ENCODE assay signal across 26 cellular contexts in genomic region chr1:179077396-179077795, GRCh38. TPM values are rescaled to one million over a fixed set of nuclear protein-coding genes. Genes with fewer than 3 reads are reported as not detected.
DNase-seq lines count a peak whose midpoint lies in the region; ATAC-seq and TF ChIP-seq lines count a peak whose summit lies in the region.
"Had no signal": no experiment of that assay in that cellular context is flagged by ENCODE, and none has a peak within 500 bp of the region (broad histone marks: within the 10 kb centered on the region; RNA-seq: fewer than 3 reads in every experiment).

No MANE protein-coding gene starts in this region.

- H3K27ac Mint-ChIP-seq in memory B cell, result peak overlapping the region; percentile 53
- H3K27ac Mint-ChIP-seq in type B pancreatic cell, result no peak overlapping the region
- H3K27ac Mint-ChIP-seq: activated CD4-positive, alpha-beta memory T cell treated with anti-CD3 and anti-CD28 coated beads, Interleukin-2, amount 10 ng/mL, durations not matched to agents 7 days and 5 days; CD4-positive, CD25-positive, alpha-beta regulatory T cell; dendritic cell treated with granulocyte-macrophage colony-stimulating factor and Interleukin-4, amounts not matched to agents 40 ng/mL and 50 ng/mL, for 4 days had no signal

- H3K4me1 Mint-ChIP-seq in memory B cell (peaks cover 11% of the 10 kb centered on the region), type B pancreatic cell (ENCODE audit: unreplicated experiment) (peaks cover 13% of the 10 kb centered on the region)

- H3K27me3 Mint-ChIP-seq in memory B cell (no peaks in the 10 kb centered on the region), type B pancreatic cell (no peaks in the 10 kb centered on the region)
- H3K27me3 Mint-ChIP-seq: activated CD4-positive, alpha-beta memory T cell treated with anti-CD3 and anti-CD28 coated beads, Interleukin-2, amount 10 ng/mL, durations not matched to agents 7 days and 5 days; CD4-positive, CD25-positive, alpha-beta regulatory T cell; dendritic cell treated with granulocyte-macrophage colony-stimulating factor and Interleukin-4, amounts not matched to agents 40 ng/mL and 50 ng/mL, for 4 days had no signal

- ATAC-seq in memory B cell (ENCODE audit: low read depth), result no peak
- ATAC-seq: A549, gastrocnemius medialis had no signal

- H3K4me3 Mint-ChIP-seq in memory B cell (no peak overlapping the region), type B pancreatic cell (no peak overlapping the region)
- H3K4me3 Mint-ChIP-seq: activated CD4-positive, alpha-beta memory T cell treated with anti-CD3 and anti-CD28 coated beads, Interleukin-2, amount 10 ng/mL, durations not matched to agents 7 days and 5 days; dendritic cell treated with granulocyte-macrophage colony-stimulating factor and Interleukin-4, amounts not matched to agents 40 ng/mL and 50 ng/mL, for 4 days had no signal

- peak; percentile 32 for DNase-seq in ACHN
- DNase-seq in HCEC 1CT, result peak; percentile 34
- DNase-seq in choroid plexus epithelial cell (ENCODE audit: low read depth), result peak; percentile 82
- no peak for DNase-seq in memory B cell (ENCODE audit: low spot score in 2 of 2)
- no peak for DNase-seq in iPS-NIHi11 (ENCODE audit: low spot score)
- DNase-seq in type B pancreatic cell (ENCODE audit: extremely low spot score, unreplicated experiment), result no peak
- no peak for DNase-seq in T-helper 2 cell
- no peak for DNase-seq in NCI-H146 treated with DMSO at 0.1 percent for 48 hours (lab: John Stamatoyannopoulos, UW; ENCODE audit: unreplicated experiment)
- DNase-seq: activated CD4-positive, alpha-beta memory T cell treated with anti-CD3 and anti-CD28 coated beads, Interleukin-2, amount 10 ng/mL, durations not matched to agents 7 days and 5 days; activated gamma-delta T cell; CD4-positive, CD25-positive, alpha-beta regulatory T cell; gastrocnemius medialis; kidney; mammary epithelial cell; NCI-H1417; NCI-H2171; NCI-H526 treated with DMSO at 0.1 percent for 48 hours; nucleus accumbens; retina; spleen; stimulated activated CD4-positive, alpha-beta T cell treated with anti-CD3 and anti-CD28 coated beads, Interleukin-4, amount 100 ng/mL, for 1 hour; stimulated activated naive CD4-positive, alpha-beta T cell treated with Interleukin-2 at 50 U/mL for 16 hours; thyroid gland had no signal

- H3K36me3 Mint-ChIP-seq in memory B cell (peaks cover 7% of the 10 kb centered on the region), type B pancreatic cell (peaks cover 6% of the 10 kb centered on the region)

- H3K9me3 Mint-ChIP-seq in memory B cell, result no peaks in the 10 kb centered on the region
- no peaks in the 10 kb centered on the region for H3K9me3 Mint-ChIP-seq in type B pancreatic cell
- H3K9me3 Mint-ChIP-seq: activated CD4-positive, alpha-beta memory T cell treated with anti-CD3 and anti-CD28 coated beads, Interleukin-2, amount 10 ng/mL, durations not matched to agents 7 days and 5 days; CD4-positive, CD25-positive, alpha-beta regulatory T cell; dendritic cell treated with granulocyte-macrophage colony-stimulating factor and Interleukin-4, amounts not matched to agents 40 ng/mL and 50 ng/mL, for 4 days had no signal

- in situ Hi-C loops in ACHN (cut with HindIII; ENCODE audit: low pct_ligation_motif_present, low pct_unique_long_range_greater_than_20kb, low sequenced_read_pairs), result no loop called here

- H3K4me3 ChIP-seq in choroid plexus epithelial cell (ENCODE audit: low read depth, low read length), result no peak overlapping the region
- H3K4me3 ChIP-seq: A549, cardiac muscle cell, gastrocnemius medialis, spleen, thyroid gland had no signal

- TF ChIP-seq CTCF in choroid plexus epithelial cell (conservative IDR thresholded peaks at IDR 0.05; ENCODE audit: low read depth, low read length) (no peak), type B pancreatic cell (conservative IDR thresholded peaks at IDR 0.05) (no peak)

RNA-seq across cellular contexts. Expression of gene TOR3A, which starts 4.5 kb away (rescaled TPM):
- 21.7 and 23.2 TPM in 2 replicates for total RNA-seq in type B pancreatic cell (ENCODE audit: low replicate concordance)

RNA-seq across cellular contexts. Expression of gene FAM20B, which starts 51.7 kb away (rescaled TPM):
- total RNA-seq in type B pancreatic cell (ENCODE audit: low replicate concordance), result 40.1 and 41.0 TPM in 2 replicates

Comparison
In these comparisons a context has a peak if more than half of its experiments do, and no peak if none do; other contexts are left out.
1. DNase-seq: peak in ACHN (single experiment), HCEC 1CT (single experiment) and choroid plexus epithelial cell (single experiment); none in memory B cell (0 of 2), iPS-NIHi11 (single experiment), type B pancreatic cell (single experiment), T-helper 2 cell (0 of 5) and NCI-H146 treated with DMSO at 0.1 percent for 48 hours (single experiment).